ENCODE assay signal across 1 cellular context in genomic region chr1:40140211-40140709, GRCh38.
TF ChIP-seq lines count a peak whose summit lies in the region.

No MANE protein-coding gene starts in this region.

TF ChIP-seq in K562, 482 proteins besides CTCF, POLR2A, EP300 and RAD21 (continued from another document):
- TF ChIP-seq REST (CRISPR knock-in tag; IDR thresholded peaks at IDR 0.05; ENCODE audit: low read depth) (no peak), CHAMP1 (IDR thresholded peaks at IDR 0.05) (no peak), GATA2 (CRISPR knock-in tag; IDR thresholded peaks at IDR 0.05) (peak; percentile 28; the same call in 1 of the 2 replicates), GMEB1 (CRISPR knock-in tag; IDR thresholded peaks at IDR 0.05) (no peak)
- TF ChIP-seq, protein P1, sequence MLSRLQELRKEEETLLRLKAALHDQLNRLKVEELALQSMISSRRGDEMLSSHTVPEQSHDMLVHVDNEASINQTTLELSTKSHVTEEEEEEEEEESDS (CRISPR knock-in tag; IDR thresholded peaks at IDR 0.05): no peak
